In genomic region chr13:99768986-99769385, GRCh38 we compare ENCODE assay signal across 20 cellular contexts.
A peak's percentile ranks its signal among the peaks of the same experiment; 100 is the strongest.
DNase-seq lines count a peak whose midpoint lies in the region; ATAC-seq, FAIRE-seq and TF ChIP-seq lines count a peak whose summit lies in the region.
"Had no signal": no experiment of that assay in that cellular context is flagged by ENCODE, and none has a peak within 500 bp of the region (broad histone marks: within the 10 kb centered on the region; RNA-seq: fewer than 3 reads in every experiment).

No MANE protein-coding gene starts in this region.

- peak overlapping the region; percentile 62; the same call in 1 of the 2 replicates for H3K18ac ChIP-seq in H1 (ENCODE audit: extremely low read depth, low read length)

- peaks cover 21% of the 10 kb centered on the region; the same call in 2 of the 3 replicates for H3K9me3 Mint-ChIP-seq in GM23338
- peaks cover 51% of the 10 kb centered on the region for H3K9me3 Mint-ChIP-seq in neural progenitor cell

- H3K36me3 Mint-ChIP-seq in GM23338 (ENCODE audit: low read depth), result peaks cover 35% of the 10 kb centered on the region; the same call in 2 of the 3 replicates
- H3K36me3 Mint-ChIP-seq in neural progenitor cell, result peaks cover 61% of the 10 kb centered on the region
- H3K36me3 Mint-ChIP-seq: CD14-positive monocyte had no signal

- TF ChIP-seq CTCF in GM23338 (conservative IDR thresholded peaks at IDR 0.05; ENCODE audit: low read depth in 2 of 2) (no peak), H1 (IDR thresholded peaks at IDR 0.05; ENCODE audit: control extremely low read depth in 1 of 3, insufficient read depth in 1 of 3, low read depth in 1 of 3, low read length in 3 of 3) (no peak), neural progenitor cell (IDR thresholded peaks at IDR 0.05) (no peak)

- H2AFZ ChIP-seq in GM23338 (no peak overlapping the region; the same call in 1 of the 2 replicates), Karpas-422 (ENCODE audit: low read length) (no peak overlapping the region), H1 (ENCODE audit: low read length) (no peak overlapping the region), neural progenitor cell (replicated peaks) (no peak overlapping the region)
- H2AFZ ChIP-seq: GM23248 had no signal

- no peaks in the 10 kb centered on the region for H3K79me2 ChIP-seq in GM23338 (replicated peaks; ENCODE audit: insufficient read depth)
- H3K79me2 ChIP-seq in Karpas-422 (ENCODE audit: low read length), result no peaks in the 10 kb centered on the region
- no peaks in the 10 kb centered on the region for H3K79me2 ChIP-seq in H1 (ENCODE audit: control insufficient read depth in 1 of 2, insufficient read depth in 2 of 2, low read length in 2 of 2)
- H3K79me2 ChIP-seq in neural progenitor cell (ENCODE audit: low read depth), result peaks cover 12% of the 10 kb centered on the region

- TF ChIP-seq RAD21 in H1 (IDR thresholded peaks at IDR 0.05 in 1 of 2, conservative IDR thresholded peaks at IDR 0.05 in 1 of 2; ENCODE audit: low read depth in 2 of 2, low read length in 2 of 2), result no peak

- H3K4me1 Mint-ChIP-seq in GM23338 (peaks cover 29% of the 10 kb centered on the region), neural progenitor cell (peaks cover 7% of the 10 kb centered on the region)
- H3K4me1 Mint-ChIP-seq: CD14-positive monocyte had no signal

- H3K23ac ChIP-seq in H1 (ENCODE audit: insufficient read length), result no peak overlapping the region

- no peak overlapping the region for H3K27ac ChIP-seq in GM23338 (ENCODE audit: low read depth)
- no peak overlapping the region for H3K27ac ChIP-seq in Karpas-422 (ENCODE audit: low read length)
- H3K27ac ChIP-seq in H1 (ENCODE audit: low read depth, low read length), result no peak overlapping the region
- H3K27ac ChIP-seq in neural progenitor cell, result no peak overlapping the region
- H3K27ac ChIP-seq: 22Rv1, A549, BLaER1, GM23248 had no signal

- H3K27me3 Mint-ChIP-seq in GM23338 (ENCODE audit: insufficient read depth, low read depth, poor library complexity), result peaks cover 2% of the 10 kb centered on the region
- peaks cover 16% of the 10 kb centered on the region for H3K27me3 Mint-ChIP-seq in neural progenitor cell (ENCODE audit: insufficient read depth, low read depth)
- H3K27me3 Mint-ChIP-seq: CD4-positive, alpha-beta memory T cell had no signal

- no peak overlapping the region for H3K4me3 ChIP-seq in GM23338
- no peak overlapping the region for H3K4me3 ChIP-seq in Karpas-422 (ENCODE audit: low read length)
- no peak overlapping the region for H3K4me3 ChIP-seq in H1 (ENCODE audit: extremely low read depth in 1 of 4, insufficient read depth in 2 of 4, low read depth in 3 of 4, low read length in 4 of 4)
- H3K4me3 ChIP-seq in neural progenitor cell, result no peak overlapping the region
- H3K4me3 ChIP-seq: A549, BLaER1, GM23248, K562 had no signal

- peak overlapping the region; percentile 80 for H2BK120ac ChIP-seq in H1 (replicated peaks; ENCODE audit: low read depth, low read length)

- H3K56ac ChIP-seq in H1 (replicated peaks; ENCODE audit: insufficient read length, low read depth, low read length), result no peak overlapping the region

- H3K4ac ChIP-seq in H1 (replicated peaks; ENCODE audit: insufficient read length, low read depth, low read length), result peak overlapping the region; percentile 87

- H3K14ac ChIP-seq in H1 (ENCODE audit: insufficient read length), result no peak overlapping the region

- H3K4me2 ChIP-seq in GM23338 (no peak overlapping the region), Karpas-422 (ENCODE audit: low read depth, low read length, poor library complexity, severe bottlenecking) (no peak overlapping the region), H1 (ENCODE audit: insufficient read depth in 1 of 2, low read depth in 2 of 2, low read length in 2 of 2) (no peak overlapping the region), neural progenitor cell (no peak overlapping the region)
- H3K4me2 ChIP-seq: A549, BLaER1 had no signal

- H4K91ac ChIP-seq in H1 (replicated peaks; ENCODE audit: insufficient read length, low read length), result peak overlapping the region; percentile 45

- H3K4me3 Mint-ChIP-seq in GM23338 (no peak overlapping the region), neural progenitor cell (no peak overlapping the region)
- H3K4me3 Mint-ChIP-seq: CD14-positive monocyte; CD4-positive, alpha-beta memory T cell had no signal

- H3K27me3 ChIP-seq in GM23338 (ENCODE audit: insufficient read depth) (no peaks in the 10 kb centered on the region), Karpas-422 (ENCODE audit: low read length) (no peaks in the 10 kb centered on the region), H1 (replicated peaks in 1 of 4; ENCODE audit: control insufficient read depth in 3 of 4, extremely low read depth in 1 of 4, insufficient read depth in 3 of 4, low read length in 3 of 4) (no peaks in the 10 kb centered on the region), neural progenitor cell (no peaks in the 10 kb centered on the region)
- H3K27me3 ChIP-seq: BLaER1 had no signal

- H2BK20ac ChIP-seq in H1 (ENCODE audit: low read length), result peak overlapping the region; percentile 91

- H2AK5ac ChIP-seq in H1 (ENCODE audit: low read depth, low read length), result peak overlapping the region; percentile 32; the same call in 1 of the 2 replicates

- H2BK5ac ChIP-seq in H1 (ENCODE audit: low read depth, low read length), result peak overlapping the region; percentile 82; the same call in 1 of the 2 replicates

- H3K79me1 ChIP-seq in H1 (ENCODE audit: low read depth, low read length), result no peaks in the 10 kb centered on the region

- H4K8ac ChIP-seq in H1 (ENCODE audit: extremely low read depth, insufficient read depth, low read length), result no peak overlapping the region

- DNase-seq in GM23338 (ENCODE audit: low spot score) (no peak), Karpas-422 (peak; percentile 40), H1 (ENCODE audit: low read depth in 1 of 2, low spot score in 2 of 2) (no peak), neural progenitor cell (ENCODE audit: low spot score) (no peak), NCI-H1417 (lab: John Stamatoyannopoulos, UW) (no peak), nucleus accumbens (lab: John Stamatoyannopoulos, UW) (no peak)
- DNase-seq: CD4-positive, alpha-beta memory T cell; DMS153; DMS79; GDM1; GM23248; H7 had no signal

- peak overlapping the region; percentile 91; the same call in 1 of the 2 replicates for H2BK12ac ChIP-seq in H1 (ENCODE audit: low read depth, low read length)

- H3K9me2 ChIP-seq in GM23338 (ENCODE audit: insufficient read depth) (no peaks in the 10 kb centered on the region), Karpas-422 (replicated peaks; ENCODE audit: insufficient read depth, low read length) (no peaks in the 10 kb centered on the region)

- H4K5ac ChIP-seq in H1 (ENCODE audit: insufficient read length, low read depth, low read length), result peak overlapping the region; percentile 26

- H3K23me2 ChIP-seq in H1 (ENCODE audit: low read depth, low read length), result no peaks in the 10 kb centered on the region

- peaks cover 29% of the 10 kb centered on the region for H3K9me3 ChIP-seq in Karpas-422 (ENCODE audit: low read length)
- no peaks in the 10 kb centered on the region; a peak in 1 of 4 replicates for H3K9me3 ChIP-seq in H1 (ENCODE audit: insufficient read depth in 2 of 2, low read depth in 1 of 2, low read length in 1 of 2)
- no peaks in the 10 kb centered on the region for H3K9me3 ChIP-seq in neural progenitor cell (ENCODE audit: low read depth)
- H3K9me3 ChIP-seq: A549 had no signal

- peak overlapping the region; percentile 70 for H3K27ac Mint-ChIP-seq in GM23338
- peak overlapping the region; percentile 30 for H3K27ac Mint-ChIP-seq in neural progenitor cell
- H3K27ac Mint-ChIP-seq: CD14-positive monocyte; CD4-positive, alpha-beta memory T cell had no signal

- H3F3A ChIP-seq in GM23338 (replicated peaks; ENCODE audit: low read depth) (no peaks in the 10 kb centered on the region), neural progenitor cell (ENCODE audit: low read depth) (peaks cover 24% of the 10 kb centered on the region)

- POLR2A ChIA-PET in H1 (lab: Charles Lee; ENCODE audit: partially characterized antibody), result interaction anchor here (1.5 kb wide), 2 partner anchors 82 to 111 kb away, joined by 3 to 6 read pairs; no protein-coding TSS in a partner anchor

- CTCF ChIA-PET in H1 (lab: Charles Lee; ENCODE audit: partially characterized antibody), result interaction anchor here (0.8 to 4.3 kb wide), 7 partner anchors 28 to 512 kb away, joined by 3 to 20 read pairs (median 3); no protein-coding TSS in a partner anchor

- ATAC-seq in GM23338 (no peak), HG03571 (IDR thresholded peaks at IDR 0.05; ENCODE audit: unreplicated experiment) (no peak)
- ATAC-seq: A549, K562 had no signal

- H2BK15ac ChIP-seq in H1 (ENCODE audit: low read length), result peak overlapping the region; percentile 99; the same call in 1 of the 2 replicates

- H4K20me1 ChIP-seq in GM23338 (replicated peaks; ENCODE audit: insufficient read depth), result no peaks in the 10 kb centered on the region
- no peaks in the 10 kb centered on the region for H4K20me1 ChIP-seq in Karpas-422 (ENCODE audit: insufficient read depth, low read depth, low read length)
- H4K20me1 ChIP-seq in H1 (replicated peaks in 1 of 2; ENCODE audit: control insufficient read depth in 1 of 2, insufficient read depth in 2 of 2, low read length in 2 of 2), result no peaks in the 10 kb centered on the region
- no peaks in the 10 kb centered on the region for H4K20me1 ChIP-seq in neural progenitor cell (ENCODE audit: low read depth)
- H4K20me1 ChIP-seq: BLaER1 had no signal

- 94% methylated on average over 1 of the region's 1 CpG; no CpG with 5 or more reads in 1 of the 2 experiments for WGBS in H1 (ENCODE audit: extremely low coverage in 1 of 2, insufficient coverage in 1 of 2, insufficient read length in 1 of 2, insufficient replicate concordance in 2 of 2, low coverage in 1 of 2, low lambda C conversion rate in 2 of 2, missing lambda C conversion rate in 1 of 2), 2 experiments

- H3K36me3 ChIP-seq in GM23338 (ENCODE audit: insufficient read depth) (no peaks in the 10 kb centered on the region), Karpas-422 (ENCODE audit: insufficient read depth, low read length) (no peaks in the 10 kb centered on the region; the same call in 1 of the 2 replicates), H1 (ENCODE audit: control insufficient read depth in 2 of 4, insufficient read depth in 4 of 4, low read length in 3 of 4) (no peaks in the 10 kb centered on the region; a peak in 1 of 8 replicates), neural progenitor cell (no peaks in the 10 kb centered on the region)
- H3K36me3 ChIP-seq: BLaER1 had no signal

- FAIRE-seq in H1 (lab: Jason Lieb, UNC), result no peak
- FAIRE-seq: A549, GM12892, GM18507, K562 had no signal

- peaks cover 25% of the 10 kb centered on the region for H3K4me1 ChIP-seq in GM23338 (ENCODE audit: insufficient read depth)
- H3K4me1 ChIP-seq in Karpas-422 (ENCODE audit: low read length), result peaks cover 16% of the 10 kb centered on the region
- H3K4me1 ChIP-seq in H1 (replicated peaks in 1 of 4; ENCODE audit: control insufficient read depth in 3 of 4, insufficient read depth in 4 of 4, low read length in 3 of 4), result peaks cover 5 to 12% (median 7%) of the 10 kb centered on the region in 4 experiments; a peak in 5 of 7 replicates
- H3K4me1 ChIP-seq in neural progenitor cell, result peaks cover 29% of the 10 kb centered on the region
- H3K4me1 ChIP-seq: A549, BLaER1 had no signal

- no peak for TF ChIP-seq POLR2A in H1 (IDR thresholded peaks at IDR 0.05; ENCODE audit: control extremely low read depth in 1 of 2, low read depth in 2 of 2, low read length in 2 of 2)

- H3K9ac ChIP-seq in Karpas-422 (ENCODE audit: low read length), result no peak overlapping the region
- no peak overlapping the region for H3K9ac ChIP-seq in H1 (replicated peaks in 1 of 4; ENCODE audit: extremely low read depth in 1 of 4, low read depth in 3 of 4, low read length in 3 of 4)
- no peak overlapping the region for H3K9ac ChIP-seq in neural progenitor cell
- H3K9ac ChIP-seq: BLaER1, GM23248 had no signal

- no peak for TF ChIP-seq EP300 in H1 (IDR thresholded peaks at IDR 0.05; ENCODE audit: borderline replicate concordance in 1 of 2, low read depth in 2 of 2, low read length in 2 of 2)
